In the genomic region with DNA sequence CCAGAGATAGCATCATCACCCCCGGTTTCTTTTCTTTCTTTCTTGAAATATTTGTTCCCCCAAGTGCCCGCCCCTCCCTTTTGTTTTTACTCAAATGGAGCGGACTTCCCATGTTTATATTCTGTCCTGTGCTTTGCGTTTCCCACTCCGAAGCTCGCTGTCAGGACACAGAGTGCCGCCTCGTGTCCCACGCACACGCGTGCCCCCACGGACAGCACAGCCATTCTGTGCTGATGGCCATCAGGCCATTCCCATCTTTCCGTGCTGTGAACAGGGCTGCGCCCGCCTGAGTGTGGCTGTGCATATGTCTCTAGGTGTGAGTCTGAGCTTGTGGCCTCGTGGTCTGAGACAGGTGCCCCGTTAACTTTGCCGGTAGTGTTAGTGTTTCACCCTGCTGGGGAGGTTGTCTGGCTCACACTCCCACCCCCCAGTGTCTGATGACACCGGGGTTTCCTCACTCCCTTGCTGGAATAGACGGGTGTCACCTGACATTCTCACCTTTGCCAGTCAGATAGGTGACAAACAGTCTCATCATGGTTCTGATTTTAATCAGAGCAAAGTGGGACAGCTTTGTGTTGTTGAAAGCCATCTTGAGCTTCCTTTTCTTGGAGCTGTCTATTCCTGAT, we compare ENCODE assay signal across 17 cellular contexts. TPM values are rescaled to one million over a fixed set of nuclear protein-coding genes. Genes with fewer than 3 reads are reported as not detected.
DNase-seq lines count a peak whose midpoint lies in the region; ATAC-seq and TF ChIP-seq lines count a peak whose summit lies in the region.
"Had no signal": no experiment of that assay in that cellular context is flagged by ENCODE, and none has a peak within 500 bp of the region (broad histone marks: within the 10 kb centered on the region; RNA-seq: fewer than 3 reads in every experiment).

No MANE protein-coding gene starts in this region.

- no peaks in the 10 kb centered on the region for H3K9me3 ChIP-seq in T-helper 17 cell (ENCODE audit: control insufficient read depth, low read length, poor library complexity, severe bottlenecking)

- no peak overlapping the region for H3K27ac Mint-ChIP-seq in activated CD8-positive, alpha-beta T cell treated with anti-CD3 and anti-CD28 coated beads for 36 hours
- H3K27ac Mint-ChIP-seq in activated CD8-positive, alpha-beta T cell treated with anti-CD3 and anti-CD28 coated beads, Interleukin-2, amount 10 ng/mL, durations not matched to agents 7 days and 5 days = no peak overlapping the region
- H3K27ac Mint-ChIP-seq in T-helper 17 cell (peak overlapping the region; percentile 34), glutamatergic neuron (ENCODE audit: unreplicated experiment) (peak overlapping the region; percentile 92)
- H3K27ac Mint-ChIP-seq in stimulated activated effector memory CD8-positive, alpha-beta T cell treated with anti-CD3 and anti-CD28 coated beads, Interleukin-12 subunit alpha, Interleukin-12 subunit beta, amount 100 ng/mL, for 72 hours = peak overlapping the region; percentile 56
- H3K27ac Mint-ChIP-seq: stimulated activated naive CD8-positive, alpha-beta T cell treated with anti-CD3 and anti-CD28 coated beads, Interleukin-15, Interleukin-2, amounts not matched to agents 100 ng/mL and 50 ng/mL, for 24 hours had no signal

- DNase-seq in activated CD8-positive, alpha-beta T cell treated with anti-CD3 and anti-CD28 coated beads for 36 hours = peak; percentile 13
- no peak for DNase-seq in activated CD8-positive, alpha-beta T cell treated with anti-CD3 and anti-CD28 coated beads, Interleukin-2, amount 10 ng/mL, durations not matched to agents 7 days and 5 days
- DNase-seq in T-helper 17 cell (no peak), glutamatergic neuron (no peak), lower leg skin (ENCODE audit: low spot score in 2 of 2) (no peak), NCI-H187 (lab: John Stamatoyannopoulos, UW) (no peak), superior temporal gyrus (ENCODE audit: extremely low spot score) (no peak)
- DNase-seq in stimulated activated effector memory CD8-positive, alpha-beta T cell treated with anti-CD3 and anti-CD28 coated beads, Interleukin-12 subunit alpha, Interleukin-12 subunit beta, amount 100 ng/mL, for 72 hours (ENCODE audit: low spot score in 2 of 2) = no peak
- DNase-seq: activated CD4-positive, alpha-beta T cell treated with anti-CD3 and anti-CD28 coated beads for 1 hour; Calu3; NCI-H146; NCI-H510A treated with DMSO at 0.1 percent for 48 hours had no signal

- H3K36me3 Mint-ChIP-seq in activated CD8-positive, alpha-beta T cell treated with anti-CD3 and anti-CD28 coated beads for 36 hours (ENCODE audit: low read depth) = no peaks in the 10 kb centered on the region
- H3K36me3 Mint-ChIP-seq in activated CD8-positive, alpha-beta T cell treated with anti-CD3 and anti-CD28 coated beads, Interleukin-2, amount 10 ng/mL, durations not matched to agents 7 days and 5 days (ENCODE audit: low read depth) = no peaks in the 10 kb centered on the region
- H3K36me3 Mint-ChIP-seq in T-helper 17 cell (ENCODE audit: low read depth) (peaks cover 3% of the 10 kb centered on the region), glutamatergic neuron (ENCODE audit: unreplicated experiment) (no peaks in the 10 kb centered on the region)
- H3K36me3 Mint-ChIP-seq in stimulated activated effector memory CD8-positive, alpha-beta T cell treated with anti-CD3 and anti-CD28 coated beads, Interleukin-12 subunit alpha, Interleukin-12 subunit beta, amount 100 ng/mL, for 72 hours = no peaks in the 10 kb centered on the region

- no peak overlapping the region for H3K4me3 Mint-ChIP-seq in activated CD8-positive, alpha-beta T cell treated with anti-CD3 and anti-CD28 coated beads for 36 hours
- no peak overlapping the region for H3K4me3 Mint-ChIP-seq in activated CD8-positive, alpha-beta T cell treated with anti-CD3 and anti-CD28 coated beads, Interleukin-2, amount 10 ng/mL, durations not matched to agents 7 days and 5 days
- H3K4me3 Mint-ChIP-seq in T-helper 17 cell (no peak overlapping the region), glutamatergic neuron (ENCODE audit: unreplicated experiment) (peak overlapping the region; percentile 73)
- H3K4me3 Mint-ChIP-seq in stimulated activated effector memory CD8-positive, alpha-beta T cell treated with anti-CD3 and anti-CD28 coated beads, Interleukin-12 subunit alpha, Interleukin-12 subunit beta, amount 100 ng/mL, for 72 hours = peak overlapping the region; percentile 18
- H3K4me3 Mint-ChIP-seq: stimulated activated naive CD8-positive, alpha-beta T cell treated with anti-CD3 and anti-CD28 coated beads, Interleukin-15, Interleukin-2, amounts not matched to agents 100 ng/mL and 50 ng/mL, for 24 hours had no signal

- ATAC-seq in activated CD8-positive, alpha-beta T cell treated with anti-CD3 and anti-CD28 coated beads for 36 hours = no peak
- ATAC-seq in activated CD8-positive, alpha-beta T cell treated with anti-CD3 and anti-CD28 coated beads, Interleukin-2, amount 10 ng/mL, durations not matched to agents 7 days and 5 days = no peak
- no peak for ATAC-seq in T-helper 17 cell
- peak; percentile 53 for ATAC-seq in stimulated activated effector memory CD8-positive, alpha-beta T cell treated with anti-CD3 and anti-CD28 coated beads, Interleukin-12 subunit alpha, Interleukin-12 subunit beta, amount 100 ng/mL, for 72 hours

- no peaks in the 10 kb centered on the region for H3K27me3 Mint-ChIP-seq in activated CD8-positive, alpha-beta T cell treated with anti-CD3 and anti-CD28 coated beads for 36 hours
- no peaks in the 10 kb centered on the region for H3K27me3 Mint-ChIP-seq in activated CD8-positive, alpha-beta T cell treated with anti-CD3 and anti-CD28 coated beads, Interleukin-2, amount 10 ng/mL, durations not matched to agents 7 days and 5 days (ENCODE audit: low read depth)
- H3K27me3 Mint-ChIP-seq in T-helper 17 cell (no peaks in the 10 kb centered on the region), glutamatergic neuron (ENCODE audit: unreplicated experiment) (peaks cover 6% of the 10 kb centered on the region)
- H3K27me3 Mint-ChIP-seq: stimulated activated naive CD8-positive, alpha-beta T cell treated with anti-CD3 and anti-CD28 coated beads, Interleukin-15, Interleukin-2, amounts not matched to agents 100 ng/mL and 50 ng/mL, for 24 hours had no signal

- no peak overlapping the region for H3K4me3 ChIP-seq in lower leg skin (ENCODE audit: low read depth, poor library complexity, severe bottlenecking)
- H3K4me3 ChIP-seq: K562 had no signal

- 69 to 77% methylated on average over 20 of the region's 20 CpGs for WGBS in lower leg skin, 2 donors

- no peaks in the 10 kb centered on the region for H3K9me3 Mint-ChIP-seq in activated CD8-positive, alpha-beta T cell treated with anti-CD3 and anti-CD28 coated beads for 36 hours
- H3K9me3 Mint-ChIP-seq in activated CD8-positive, alpha-beta T cell treated with anti-CD3 and anti-CD28 coated beads, Interleukin-2, amount 10 ng/mL, durations not matched to agents 7 days and 5 days (ENCODE audit: insufficient read depth) = no peaks in the 10 kb centered on the region
- H3K9me3 Mint-ChIP-seq in glutamatergic neuron (ENCODE audit: unreplicated experiment) = peaks cover 15% of the 10 kb centered on the region
- H3K9me3 Mint-ChIP-seq in stimulated activated effector memory CD8-positive, alpha-beta T cell treated with anti-CD3 and anti-CD28 coated beads, Interleukin-12 subunit alpha, Interleukin-12 subunit beta, amount 100 ng/mL, for 72 hours = no peaks in the 10 kb centered on the region
- H3K9me3 Mint-ChIP-seq: stimulated activated naive CD8-positive, alpha-beta T cell treated with anti-CD3 and anti-CD28 coated beads, Interleukin-15, Interleukin-2, amounts not matched to agents 100 ng/mL and 50 ng/mL, for 24 hours had no signal

- POLR2A ChIA-PET in activated CD8-positive, alpha-beta T cell treated with anti-CD3 and anti-CD28 coated beads for 36 hours (lab: Charles Lee) = interaction anchor here (1.2 kb wide), 1 partner anchor 203 kb away, joined by 6 read pairs; a partner anchor contains a TSS
- POLR2A ChIA-PET in activated CD8-positive, alpha-beta T cell treated with anti-CD3 and anti-CD28 coated beads, Interleukin-2, amount 10 ng/mL, durations not matched to agents 7 days and 5 days (lab: Charles Lee) = no interaction called here

- CTCF ChIA-PET in activated CD8-positive, alpha-beta T cell treated with anti-CD3 and anti-CD28 coated beads for 36 hours (lab: Charles Lee) = interaction anchor here (1.0 to 1.8 kb wide), 3 partner anchors 10 to 55 kb away, joined by 3 to 5 read pairs (median 3); no protein-coding TSS in a partner anchor
- CTCF ChIA-PET in activated CD8-positive, alpha-beta T cell treated with anti-CD3 and anti-CD28 coated beads, Interleukin-2, amount 10 ng/mL, durations not matched to agents 7 days and 5 days (lab: Charles Lee) = no interaction called here

- TF ChIP-seq POLR2A in lower leg skin (IDR thresholded peaks at IDR 0.05) = no peak

- no peak for TF ChIP-seq CTCF in activated CD8-positive, alpha-beta T cell treated with anti-CD3 and anti-CD28 coated beads for 36 hours (IDR thresholded peaks at IDR 0.05)
- no peak for TF ChIP-seq CTCF in glutamatergic neuron (IDR thresholded peaks at IDR 0.05; ENCODE audit: partially characterized antibody, unreplicated experiment)
- no peak for TF ChIP-seq CTCF in lower leg skin (IDR thresholded peaks at IDR 0.05)

- intact Hi-C loops in activated CD8-positive, alpha-beta T cell treated with anti-CD3 and anti-CD28 coated beads for 36 hours (cut with micrococcal nuclease) = no loop called here
- intact Hi-C loops in lower leg skin (cut with DNase I; ENCODE audit: low total_unique reads) = no loop called here

- H3K4me1 Mint-ChIP-seq in activated CD8-positive, alpha-beta T cell treated with anti-CD3 and anti-CD28 coated beads for 36 hours (ENCODE audit: low read depth) = peaks cover 22% of the 10 kb centered on the region
- peaks cover 10% of the 10 kb centered on the region for H3K4me1 Mint-ChIP-seq in activated CD8-positive, alpha-beta T cell treated with anti-CD3 and anti-CD28 coated beads, Interleukin-2, amount 10 ng/mL, durations not matched to agents 7 days and 5 days (ENCODE audit: low read depth)
- H3K4me1 Mint-ChIP-seq in T-helper 17 cell (peaks cover 37% of the 10 kb centered on the region), glutamatergic neuron (ENCODE audit: low read depth, unreplicated experiment) (peaks cover 60% of the 10 kb centered on the region)
- H3K4me1 Mint-ChIP-seq in stimulated activated effector memory CD8-positive, alpha-beta T cell treated with anti-CD3 and anti-CD28 coated beads, Interleukin-12 subunit alpha, Interleukin-12 subunit beta, amount 100 ng/mL, for 72 hours = peaks cover 68% of the 10 kb centered on the region

RNA-seq across cellular contexts. Expression of a gene that starts 6.9 kb away (rescaled TPM):
- 10 to 100 TPM in 1 of 2 experiments, 1 to 10 TPM in 1; 9.8 to 11.5 TPM for total RNA-seq in activated CD8-positive, alpha-beta T cell treated with anti-CD3 and anti-CD28 coated beads for 36 hours
- 10 to 100 TPM; 15.3 to 18.2 TPM for total RNA-seq in activated CD8-positive, alpha-beta T cell treated with anti-CD3 and anti-CD28 coated beads, Interleukin-2, amount 10 ng/mL, durations not matched to agents 7 days and 5 days
- total RNA-seq in T-helper 17 cell (1 to 10 TPM; 9.6 to 9.7 TPM), glutamatergic neuron (ENCODE audit: unreplicated experiment) (52.5 TPM), lower leg skin (10 to 100 TPM; 30.9 to 65.7 (median 40.1) TPM)

RNA-seq across cellular contexts. Expression of a gene that starts 48.3 kb away (rescaled TPM):
- total RNA-seq in activated CD8-positive, alpha-beta T cell treated with anti-CD3 and anti-CD28 coated beads for 36 hours = not detected
- not detected for total RNA-seq in activated CD8-positive, alpha-beta T cell treated with anti-CD3 and anti-CD28 coated beads, Interleukin-2, amount 10 ng/mL, durations not matched to agents 7 days and 5 days
- total RNA-seq in T-helper 17 cell (not detected), glutamatergic neuron (ENCODE audit: unreplicated experiment) (not detected), lower leg skin (10 to 100 TPM; 20.8 to 46.5 (median 29.0) TPM)
- total RNA-seq: A673, glomerular endothelial cell, H4, K562 had no signal

Comparison
In these comparisons a context has a peak if more than half of its experiments do, and no peak if none do; other contexts are left out.
1. H3K27ac Mint-ChIP-seq: peak in T-helper 17 cell (single experiment), glutamatergic neuron (single experiment) and stimulated activated effector memory CD8-positive, alpha-beta T cell treated with anti-CD3 and anti-CD28 coated beads, Interleukin-12 subunit alpha, Interleukin-12 subunit beta, amount 100 ng/mL, for 72 hours (single experiment); none in activated CD8-positive, alpha-beta T cell treated with anti-CD3 and anti-CD28 coated beads for 36 hours (single experiment) and activated CD8-positive, alpha-beta T cell treated with anti-CD3 and anti-CD28 coated beads, Interleukin-2, amount 10 ng/mL, durations not matched to agents 7 days and 5 days (single experiment).
2. H3K4me3 Mint-ChIP-seq: peak in glutamatergic neuron (single experiment) and stimulated activated effector memory CD8-positive, alpha-beta T cell treated with anti-CD3 and anti-CD28 coated beads, Interleukin-12 subunit alpha, Interleukin-12 subunit beta, amount 100 ng/mL, for 72 hours (single experiment); none in activated CD8-positive, alpha-beta T cell treated with anti-CD3 and anti-CD28 coated beads for 36 hours (single experiment), activated CD8-positive, alpha-beta T cell treated with anti-CD3 and anti-CD28 coated beads, Interleukin-2, amount 10 ng/mL, durations not matched to agents 7 days and 5 days (single experiment) and T-helper 17 cell (single experiment).
3. RNA of a gene that starts 48.3 kb away (total RNA-seq): 20.8 to 46.5 TPM in lower leg skin; not detected in activated CD8-positive, alpha-beta T cell treated with anti-CD3 and anti-CD28 coated beads, Interleukin-2, amount 10 ng/mL, durations not matched to agents 7 days and 5 days, not detected in activated CD8-positive, alpha-beta T cell treated with anti-CD3 and anti-CD28 coated beads for 36 hours, not detected in T-helper 17 cell and not detected in glutamatergic neuron (single experiment); every median in the first group is over 10 times any median in the second.